7 cellular contexts compared by ENCODE assay signal in the genomic region with DNA sequence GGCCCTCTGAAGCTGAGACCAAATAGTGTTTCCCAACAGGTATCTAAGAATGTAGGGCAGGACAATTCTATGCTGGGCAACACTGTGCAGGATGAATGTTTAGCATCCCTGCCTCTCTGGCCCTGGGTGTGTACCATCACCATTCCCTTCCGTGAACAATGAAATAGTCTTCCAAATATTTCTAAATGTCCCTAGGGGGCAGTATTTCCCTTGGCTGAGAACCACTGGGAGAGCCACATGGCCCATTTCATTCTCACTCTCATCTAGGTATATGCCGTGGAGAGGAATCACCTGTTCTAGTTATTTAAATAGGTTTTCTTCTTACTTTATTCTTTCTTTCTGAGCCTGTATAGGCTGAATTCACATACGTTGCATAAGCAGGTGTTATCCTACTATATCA.
DNase-seq lines count a peak whose midpoint lies in the region; TF ChIP-seq lines count a peak whose summit lies in the region.

No MANE protein-coding gene starts in this region.

- H3K9me3 Mint-ChIP-seq in brain: peaks cover 9 to 18% (median 12%) of the 10 kb centered on the region in 5 experiments
- peaks cover 6% of the 10 kb centered on the region for H3K9me3 Mint-ChIP-seq in activated T-helper 1 cell treated with anti-CD3 and anti-CD28 coated beads, Interleukin-12 subunit alpha, Interleukin-12 subunit beta, Interleukin-2, Interleukin-4 antibody, amounts not matched to agents 30 ng/mL and 10 ng/mL and 1 ng/mL, durations not matched to agents 14 hours and 24 hours and 36 hours

- WGBS in ovary, 3 donors: 56 to 67% (median 60%) methylated on average over 3 of the region's 3 CpGs

- H3K4me2 ChIP-seq in osteoblast (ENCODE audit: insufficient read depth, low read length): no peak overlapping the region

- no peaks in the 10 kb centered on the region for H4K20me1 ChIP-seq in osteoblast (ENCODE audit: insufficient read depth, low read length)

- H3K27ac Mint-ChIP-seq in brain: no peak overlapping the region
- no peak overlapping the region for H3K27ac Mint-ChIP-seq in activated T-helper 1 cell treated with anti-CD3 and anti-CD28 coated beads, Interleukin-12 subunit alpha, Interleukin-12 subunit beta, Interleukin-2, Interleukin-4 antibody, amounts not matched to agents 30 ng/mL and 10 ng/mL and 1 ng/mL, durations not matched to agents 14 hours and 24 hours and 36 hours

- H3K79me2 ChIP-seq in osteoblast (ENCODE audit: insufficient read depth, low read length): no peaks in the 10 kb centered on the region

- H3K27me3 ChIP-seq in osteoblast (ENCODE audit: insufficient read depth, low read length) (no peaks in the 10 kb centered on the region), ovary (no peaks in the 10 kb centered on the region)

- H2AFZ ChIP-seq in osteoblast (ENCODE audit: low read length): no peak overlapping the region

- TF ChIP-seq CTCF in GM20000 (IDR thresholded peaks at IDR 0.05; ENCODE audit: extremely low read depth, missing control alignments) (peak; percentile 28), brain (conservative IDR thresholded peaks at IDR 0.05) (peak; percentile 30 to 60), osteoblast (IDR thresholded peaks at IDR 0.05; ENCODE audit: extremely low read depth, low read depth, low read length) (peak; percentile 51), ovary (IDR thresholded peaks at IDR 0.05) (no peak)

- no peaks in the 10 kb centered on the region for H3K36me3 ChIP-seq in osteoblast (ENCODE audit: insufficient read depth, low read length)
- H3K36me3 ChIP-seq in ovary: no peaks in the 10 kb centered on the region

- H3K4me3 ChIP-seq in osteoblast (ENCODE audit: insufficient read depth, low read length) (no peak overlapping the region), ovary (no peak overlapping the region)

- DNase-seq in GM20000 (ENCODE audit: low spot score): peak; percentile 15
- peak; percentile 20 for DNase-seq in NCI-H1694 (lab: John Stamatoyannopoulos, UW)
- peak; percentile 37 for DNase-seq in osteoblast (ENCODE audit: insufficient read length, low spot score, missing footprints)
- DNase-seq in D341Med (ENCODE audit: low spot score): no peak
- no peak for DNase-seq in activated T-helper 1 cell treated with anti-CD3 and anti-CD28 coated beads, Interleukin-12 subunit alpha, Interleukin-12 subunit beta, Interleukin-2, Interleukin-4 antibody, amounts not matched to agents 30 ng/mL and 10 ng/mL and 1 ng/mL, durations not matched to agents 14 hours and 24 hours and 36 hours (ENCODE audit: low spot score)
- no peak for DNase-seq in ovary

- H3K4me3 Mint-ChIP-seq in brain: no peak overlapping the region
- H3K4me3 Mint-ChIP-seq in activated T-helper 1 cell treated with anti-CD3 and anti-CD28 coated beads, Interleukin-12 subunit alpha, Interleukin-12 subunit beta, Interleukin-2, Interleukin-4 antibody, amounts not matched to agents 30 ng/mL and 10 ng/mL and 1 ng/mL, durations not matched to agents 14 hours and 24 hours and 36 hours: no peak overlapping the region

- H3K4me1 ChIP-seq in osteoblast (ENCODE audit: insufficient read depth, low read length) (no peaks in the 10 kb centered on the region), ovary (ENCODE audit: insufficient read depth) (no peaks in the 10 kb centered on the region)

- no peak for TF ChIP-seq POLR2A in ovary (IDR thresholded peaks at IDR 0.05)

- H3K4me1 Mint-ChIP-seq in brain: peaks cover 19% of the 10 kb centered on the region
- H3K4me1 Mint-ChIP-seq in activated T-helper 1 cell treated with anti-CD3 and anti-CD28 coated beads, Interleukin-12 subunit alpha, Interleukin-12 subunit beta, Interleukin-2, Interleukin-4 antibody, amounts not matched to agents 30 ng/mL and 10 ng/mL and 1 ng/mL, durations not matched to agents 14 hours and 24 hours and 36 hours (ENCODE audit: low read depth): no peaks in the 10 kb centered on the region

- intact Hi-C loops in activated T-helper 1 cell treated with anti-CD3 and anti-CD28 coated beads, Interleukin-12 subunit alpha, Interleukin-12 subunit beta, Interleukin-2, Interleukin-4 antibody, amounts not matched to agents 30 ng/mL and 10 ng/mL and 1 ng/mL, durations not matched to agents 14 hours and 24 hours and 36 hours (cut with micrococcal nuclease): no loop called here
- intact Hi-C loops in ovary (cut with DNase I): no loop called here

- no peaks in the 10 kb centered on the region for H3K27me3 Mint-ChIP-seq in brain
- H3K27me3 Mint-ChIP-seq in activated T-helper 1 cell treated with anti-CD3 and anti-CD28 coated beads, Interleukin-12 subunit alpha, Interleukin-12 subunit beta, Interleukin-2, Interleukin-4 antibody, amounts not matched to agents 30 ng/mL and 10 ng/mL and 1 ng/mL, durations not matched to agents 14 hours and 24 hours and 36 hours (ENCODE audit: insufficient read depth): peaks cover 10% of the 10 kb centered on the region

- H3K27ac ChIP-seq in osteoblast (ENCODE audit: low read depth, low read length) (no peak overlapping the region), ovary (no peak overlapping the region)

- TF ChIP-seq EP300 in ovary (IDR thresholded peaks at IDR 0.05): no peak

- peaks cover 9% of the 10 kb centered on the region for H3K36me3 Mint-ChIP-seq in brain
- no peaks in the 10 kb centered on the region for H3K36me3 Mint-ChIP-seq in activated T-helper 1 cell treated with anti-CD3 and anti-CD28 coated beads, Interleukin-12 subunit alpha, Interleukin-12 subunit beta, Interleukin-2, Interleukin-4 antibody, amounts not matched to agents 30 ng/mL and 10 ng/mL and 1 ng/mL, durations not matched to agents 14 hours and 24 hours and 36 hours (ENCODE audit: low read depth)

- H3K9me3 ChIP-seq in osteoblast (ENCODE audit: low read depth, low read length) (no peaks in the 10 kb centered on the region), ovary (no peaks in the 10 kb centered on the region)

Comparison
In these comparisons a context has a peak if more than half of its experiments do, and no peak if none do; other contexts are left out.
1. DNase-seq: peak in GM20000 (single experiment), NCI-H1694 (single experiment) and osteoblast (single experiment); none in D341Med (single experiment), activated T-helper 1 cell treated with anti-CD3 and anti-CD28 coated beads, Interleukin-12 subunit alpha, Interleukin-12 subunit beta, Interleukin-2, Interleukin-4 antibody, amounts not matched to agents 30 ng/mL and 10 ng/mL and 1 ng/mL, durations not matched to agents 14 hours and 24 hours and 36 hours (single experiment) and ovary (0 of 5).
2. CTCF ChIP-seq: peak in GM20000 (single experiment), brain (2 of 2) and osteoblast (single experiment); none in ovary (0 of 3).